ENCODE assay signal across 2 cellular contexts in genomic region chr22:50221410-50222300, GRCh38.
TF ChIP-seq lines count a peak whose summit lies in the region.

No MANE protein-coding gene starts in this region.

TF ChIP-seq in SK-N-SH, 30 proteins besides CTCF, POLR2A, EP300 and RAD21:
- TF ChIP-seq, protein P1, sequence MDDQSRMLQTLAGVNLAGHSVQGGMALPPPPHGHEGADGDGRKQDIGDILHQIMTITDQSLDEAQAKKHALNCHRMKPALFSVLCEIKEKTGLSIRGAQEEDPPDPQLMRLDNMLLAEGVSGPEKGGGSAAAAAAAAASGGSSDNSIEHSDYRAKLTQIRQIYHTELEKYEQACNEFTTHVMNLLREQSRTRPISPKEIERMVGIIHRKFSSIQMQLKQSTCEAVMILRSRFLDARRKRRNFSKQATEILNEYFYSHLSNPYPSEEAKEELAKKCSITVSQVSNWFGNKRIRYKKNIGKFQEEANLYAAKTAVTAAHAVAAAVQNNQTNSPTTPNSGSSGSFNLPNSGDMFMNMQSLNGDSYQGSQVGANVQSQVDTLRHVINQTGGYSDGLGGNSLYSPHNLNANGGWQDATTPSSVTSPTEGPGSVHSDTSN (IDR thresholded peaks at IDR 0.05): no peak
- TF ChIP-seq NRF1 (IDR thresholded peaks at IDR 0.05; ENCODE audit: low read depth, low read length) (no peak), EZH2phosphoT487 (IDR thresholded peaks at IDR 0.05; ENCODE audit: borderline replicate concordance, low read depth) (no peak), NFIC (IDR thresholded peaks at IDR 0.05; ENCODE audit: borderline replicate concordance) (no peak), RCOR1 (IDR thresholded peaks at IDR 0.05; ENCODE audit: low read length) (no peak), SMC3 (IDR thresholded peaks at IDR 0.05; ENCODE audit: low read depth, low read length) (no peak), JUND (IDR thresholded peaks at IDR 0.05) (no peak), GATA2 (CRISPR knock-in tag; IDR thresholded peaks at IDR 0.05) (no peak), MEF2A (IDR thresholded peaks at IDR 0.05; ENCODE audit: borderline replicate concordance, low read depth) (no peak), YY1 (IDR thresholded peaks at IDR 0.05; ENCODE audit: low read depth) (no peak), SIN3A (IDR thresholded peaks at IDR 0.05; ENCODE audit: borderline replicate concordance, low read depth, low read length) (no peak), TCF12 (IDR thresholded peaks at IDR 0.05) (no peak), TAF1 (IDR thresholded peaks at IDR 0.05; ENCODE audit: borderline replicate concordance, low read depth, low read length) (no peak), RFX5 (IDR thresholded peaks at IDR 0.05; ENCODE audit: low read length) (no peak), GABPA (IDR thresholded peaks at IDR 0.05; ENCODE audit: low read depth) (no peak), REST (IDR thresholded peaks at IDR 0.05; ENCODE audit: low read depth, low read length) (no peak)
- TF ChIP-seq, protein P2, sequence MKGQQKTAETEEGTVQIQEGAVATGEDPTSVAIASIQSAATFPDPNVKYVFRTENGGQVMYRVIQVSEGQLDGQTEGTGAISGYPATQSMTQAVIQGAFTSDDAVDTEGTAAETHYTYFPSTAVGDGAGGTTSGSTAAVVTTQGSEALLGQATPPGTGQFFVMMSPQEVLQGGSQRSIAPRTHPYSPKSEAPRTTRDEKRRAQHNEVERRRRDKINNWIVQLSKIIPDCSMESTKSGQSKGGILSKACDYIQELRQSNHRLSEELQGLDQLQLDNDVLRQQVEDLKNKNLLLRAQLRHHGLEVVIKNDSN (IDR thresholded peaks at IDR 0.05; ENCODE audit: borderline replicate concordance, low read depth): no peak

TF ChIP-seq in SK-N-SH treated with all-trans-retinoic acid at 6 μM for 48 hours, 23 proteins besides CTCF, POLR2A, EP300 and RAD21:
- TF ChIP-seq, protein P3, sequence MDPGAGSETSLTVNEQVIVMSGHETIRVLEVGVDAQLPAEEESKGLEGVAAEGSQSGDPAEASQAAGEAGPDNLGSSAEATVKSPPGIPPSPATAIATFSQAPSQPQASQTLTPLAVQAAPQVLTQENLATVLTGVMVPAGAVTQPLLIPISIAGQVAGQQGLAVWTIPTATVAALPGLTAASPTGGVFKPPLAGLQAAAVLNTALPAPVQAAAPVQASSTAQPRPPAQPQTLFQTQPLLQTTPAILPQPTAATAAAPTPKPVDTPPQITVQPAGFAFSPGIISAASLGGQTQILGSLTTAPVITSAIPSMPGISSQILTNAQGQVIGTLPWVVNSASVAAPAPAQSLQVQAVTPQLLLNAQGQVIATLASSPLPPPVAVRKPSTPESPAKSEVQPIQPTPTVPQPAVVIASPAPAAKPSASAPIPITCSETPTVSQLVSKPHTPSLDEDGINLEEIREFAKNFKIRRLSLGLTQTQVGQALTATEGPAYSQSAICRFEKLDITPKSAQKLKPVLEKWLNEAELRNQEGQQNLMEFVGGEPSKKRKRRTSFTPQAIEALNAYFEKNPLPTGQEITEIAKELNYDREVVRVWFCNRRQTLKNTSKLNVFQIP (CRISPR knock-in tag; IDR thresholded peaks at IDR 0.05; ENCODE audit: borderline replicate concordance, low read depth): no peak
- TF ChIP-seq ZNF70 (CRISPR knock-in tag; IDR thresholded peaks at IDR 0.05): no peak
- no peak for TF ChIP-seq TCF4 (CRISPR knock-in tag; IDR thresholded peaks at IDR 0.05; ENCODE audit: borderline replicate concordance)
- TF ChIP-seq ZFP3 (CRISPR knock-in tag; IDR thresholded peaks at IDR 0.05): no peak
- no peak for TF ChIP-seq ZFP30 (CRISPR knock-in tag; IDR thresholded peaks at IDR 0.05)
- TF ChIP-seq ISL1 (CRISPR knock-in tag; IDR thresholded peaks at IDR 0.05): no peak
- no peak for TF ChIP-seq TOX (CRISPR knock-in tag; IDR thresholded peaks at IDR 0.05; ENCODE audit: borderline replicate concordance)
TF ChIP-seq in SK-N-SH treated with all-trans-retinoic acid at 6 μM for 48 hours: peak in this region for 0.
